ENCODE assay signal across 17 cellular contexts in the genomic region with DNA sequence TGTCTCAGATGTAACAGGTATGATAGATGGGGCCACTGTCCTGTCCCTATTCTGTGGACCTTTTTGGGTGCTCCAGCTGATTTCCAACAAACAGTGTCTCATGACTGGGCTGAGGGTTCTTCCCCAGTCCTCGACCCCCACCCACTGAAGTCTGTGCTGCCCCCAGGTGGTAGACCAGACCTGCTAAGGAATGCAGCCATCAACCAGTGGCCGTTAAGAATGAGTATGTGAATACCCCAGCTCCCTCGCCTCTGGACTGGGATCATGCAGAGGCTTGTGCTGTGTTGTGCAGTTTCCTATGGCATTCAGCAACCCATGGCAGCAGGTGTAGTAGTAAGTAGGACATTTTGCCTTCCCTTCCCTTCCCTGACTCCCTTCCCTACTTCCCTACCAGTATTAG.
DNase-seq lines count a peak whose midpoint lies in the region; ATAC-seq, FAIRE-seq and TF ChIP-seq lines count a peak whose summit lies in the region.
"Had no signal": no experiment of that assay in that cellular context is flagged by ENCODE, and none has a peak within 500 bp of the region (broad histone marks: within the 10 kb centered on the region; RNA-seq: fewer than 3 reads in every experiment).

No MANE protein-coding gene starts in this region.

- no peaks in the 10 kb centered on the region for H3K4me1 Mint-ChIP-seq in activated T-cell treated with anti-CD3 and anti-CD28 coated beads, Interleukin-2, amount 50 U/mL, for 72 hours (ENCODE audit: low read depth)
- peaks cover 5% of the 10 kb centered on the region for H3K4me1 Mint-ChIP-seq in osteocyte (ENCODE audit: unreplicated experiment)
- H3K4me1 Mint-ChIP-seq: stimulated activated memory B cell treated with anti-CD40 and anti-IgM and Interleukin-4, amounts not matched to agents 10 μg/mL and 1 μg/mL and 100 μg/mL, for 72 hours; T-cell had no signal

- no TSS peak for BruUV-seq in GM12878 (replicated peaks; lab: Mats Ljungman, UMichigan)

- no peak for FAIRE-seq in GM12878 (lab: Jason Lieb, UNC)
- FAIRE-seq: G401.6 had no signal

- TF ChIP-seq POLR2A in GM12878 (IDR thresholded peaks at IDR 0.05; ENCODE audit: low read depth, low read length) = no peak

- SMC1A ChIA-PET in GM12878 (lab: Charles Lee; ENCODE audit: uncharacterized antibody, unreplicated experiment) = interaction anchor here (1.4 kb wide), 1 partner anchor 13 kb away, joined by 3 read pairs; no protein-coding TSS in a partner anchor

- H3K9ac ChIP-seq in Loucy (ENCODE audit: low read depth, low read length, poor library complexity, severe bottlenecking) = no peak overlapping the region
- H3K9ac ChIP-seq in GM12878 (ENCODE audit: control insufficient read depth, insufficient read depth, low read length) = no peak overlapping the region
- H3K9ac ChIP-seq: BLaER1, parathyroid adenoma had no signal

- H3K4me2 ChIP-seq in Loucy (ENCODE audit: low read depth, low read length, poor library complexity, severe bottlenecking) = no peak overlapping the region
- no peak overlapping the region for H3K4me2 ChIP-seq in GM12878 (ENCODE audit: control insufficient read depth, insufficient read depth)
- H3K4me2 ChIP-seq: BLaER1 had no signal

- no peaks in the 10 kb centered on the region for H3K4me1 ChIP-seq in Loucy (ENCODE audit: insufficient read depth, low read length, poor library complexity, severe bottlenecking)
- H3K4me1 ChIP-seq in GM12878 (ENCODE audit: control insufficient read depth, insufficient read depth, low read length) = no peaks in the 10 kb centered on the region
- H3K4me1 ChIP-seq: BLaER1, parathyroid adenoma had no signal

- no peaks in the 10 kb centered on the region for H3K9me3 Mint-ChIP-seq in activated T-cell treated with anti-CD3 and anti-CD28 coated beads, Interleukin-2, amount 50 U/mL, for 72 hours
- H3K9me3 Mint-ChIP-seq in osteocyte (ENCODE audit: unreplicated experiment) = no peaks in the 10 kb centered on the region
- H3K9me3 Mint-ChIP-seq: stimulated activated memory B cell treated with anti-CD40 and anti-IgM and Interleukin-4, amounts not matched to agents 10 μg/mL and 1 μg/mL and 100 μg/mL, for 72 hours; T-cell had no signal

- no peak for TF ChIP-seq EP300 in GM12878 (IDR thresholded peaks at IDR 0.05; ENCODE audit: borderline replicate concordance in 1 of 2, control insufficient read depth in 1 of 2, low read depth in 2 of 2, low read length in 2 of 2)

- no peak overlapping the region for H3K27ac Mint-ChIP-seq in activated T-cell treated with anti-CD3 and anti-CD28 coated beads, Interleukin-2, amount 50 U/mL, for 72 hours
- H3K27ac Mint-ChIP-seq in osteocyte (ENCODE audit: unreplicated experiment) = no peak overlapping the region
- H3K27ac Mint-ChIP-seq: stimulated activated memory B cell treated with anti-CD40 and anti-IgM and Interleukin-4, amounts not matched to agents 10 μg/mL and 1 μg/mL and 100 μg/mL, for 72 hours; T-cell had no signal

- no peaks in the 10 kb centered on the region for H3F3A ChIP-seq in Loucy (ENCODE audit: low read depth)

- H3K36me3 ChIP-seq in Loucy (ENCODE audit: insufficient read depth, low read length) = no peaks in the 10 kb centered on the region
- no peaks in the 10 kb centered on the region for H3K36me3 ChIP-seq in GM12878 (ENCODE audit: control insufficient read depth in 2 of 2, insufficient read depth in 2 of 2, low read length in 1 of 2)
- H3K36me3 ChIP-seq: BLaER1, cardiac muscle cell had no signal

- intact Hi-C loops in GM12878 (cut with micrococcal nuclease; ENCODE audit: unreplicated experiment) = no loop called here

- no peaks in the 10 kb centered on the region for H3K36me3 Mint-ChIP-seq in activated T-cell treated with anti-CD3 and anti-CD28 coated beads, Interleukin-2, amount 50 U/mL, for 72 hours (ENCODE audit: insufficient read depth in 2 of 2)
- no peaks in the 10 kb centered on the region for H3K36me3 Mint-ChIP-seq in osteocyte (ENCODE audit: unreplicated experiment)
- H3K36me3 Mint-ChIP-seq: stimulated activated memory B cell treated with anti-CD40 and anti-IgM and Interleukin-4, amounts not matched to agents 10 μg/mL and 1 μg/mL and 100 μg/mL, for 72 hours; T-cell had no signal

- RAD21 ChIA-PET in GM12878 (lab: Charles Lee; ENCODE audit: unreplicated experiment) = no interaction called here

- CTCF ChIA-PET in GM12878 (lab: Yijun Ruan, JAX) = no interaction called here

- POLR2A ChIA-PET in GM12878 (lab: Charles Lee) = no interaction called here

- DNase-seq in activated T-cell treated with anti-CD3 and anti-CD28 coated beads, Interleukin-2, amount 50 U/mL, for 72 hours = peak; percentile 3 to 6
- DNase-seq in activated T-cell treated with anti-CD3 and anti-CD28 coated beads, Interleukin-2, amount 50 U/mL, for 48 hours = no peak
- no peak for DNase-seq in GM12878 (ENCODE audit: low read depth, low spot score)
- no peak for DNase-seq in retinal pigment epithelial cell (ENCODE audit: low read depth)
- no peak for DNase-seq in SW 1271 (lab: John Stamatoyannopoulos, UW)
- no peak for DNase-seq in osteocyte (ENCODE audit: extremely low spot score, unreplicated experiment)
- DNase-seq: mammary epithelial cell; NCI-H1048; stimulated activated CD4-positive, alpha-beta T cell treated with anti-CD3 and anti-CD28 coated beads, Interleukin-1b, Interleukin-23, amount 100 ng/mL, for 48 hours; T-cell had no signal

- H2AFZ ChIP-seq in Loucy (ENCODE audit: low read length) = no peak overlapping the region
- no peak overlapping the region for H2AFZ ChIP-seq in GM12878 (ENCODE audit: control insufficient read depth, low read depth, low read length)
- H2AFZ ChIP-seq: parathyroid adenoma had no signal

- H3K27ac ChIP-seq in GM12878 (ENCODE audit: control insufficient read depth, insufficient read depth) = no peak overlapping the region
- H3K27ac ChIP-seq: BLaER1, cardiac muscle cell, parathyroid adenoma had no signal

- TF ChIP-seq RAD21 in GM12878 (IDR thresholded peaks at IDR 0.05; ENCODE audit: insufficient read depth, low read depth, low read length) = no peak

- WGBS in GM12878 (ENCODE audit: insufficient coverage, insufficient replicate concordance, low lambda C conversion rate, missing lambda C conversion rate) = 24% methylated on average over 3 of the region's 3 CpGs

- no peak for ATAC-seq in activated T-cell treated with anti-CD3 and anti-CD28 coated beads, Interleukin-2, amount 50 U/mL, for 72 hours (replicated peaks in 1 of 2)
- ATAC-seq in GM12878 (no peak), GM21723 (IDR thresholded peaks at IDR 0.05; ENCODE audit: unreplicated experiment) (no peak)
- ATAC-seq: stimulated activated memory B cell treated with anti-CD40 and anti-IgM and Interleukin-4, amounts not matched to agents 10 μg/mL and 1 μg/mL and 100 μg/mL, for 72 hours; T-cell had no signal

- H3K9me2 ChIP-seq in Loucy (replicated peaks; ENCODE audit: low read depth, low read length) = no peaks in the 10 kb centered on the region

- in situ Hi-C loops in GM12878 (cut with MboI) = no loop called here

- H3K27me3 ChIP-seq in Loucy (ENCODE audit: insufficient read depth, low read length, poor library complexity, severe bottlenecking) = no peaks in the 10 kb centered on the region
- H3K27me3 ChIP-seq in GM12878 (replicated peaks in 1 of 2; ENCODE audit: control insufficient read depth in 2 of 2, insufficient read depth in 2 of 2, low read length in 1 of 2) = no peaks in the 10 kb centered on the region
- H3K27me3 ChIP-seq: BLaER1, cardiac muscle cell had no signal

- H3K4me3 ChIP-seq in Loucy (ENCODE audit: low read length, poor library complexity, severe bottlenecking) (no peak overlapping the region), GM12878 (no peak overlapping the region), retinal pigment epithelial cell (ENCODE audit: low read length) (no peak overlapping the region)
- H3K4me3 ChIP-seq: BLaER1, cardiac muscle cell had no signal

- H3K9me3 ChIP-seq in Loucy (ENCODE audit: insufficient read depth, low read depth, low read length) (no peaks in the 10 kb centered on the region), GM12878 (replicated peaks; ENCODE audit: control insufficient read depth, insufficient read depth, low read length) (no peaks in the 10 kb centered on the region; the same call in 2 of the 3 replicates)

- TF ChIP-seq CTCF in Loucy (conservative IDR thresholded peaks at IDR 0.05; ENCODE audit: low read length) = peak; percentile 50
- TF ChIP-seq CTCF in GM12878 (IDR thresholded peaks at IDR 0.05 in 2 of 3, conservative IDR thresholded peaks at IDR 0.05 in 1 of 3; ENCODE audit: control insufficient read depth in 2 of 3, extremely low read depth in 1 of 3, insufficient read depth in 1 of 3, low read depth in 3 of 3, low read length in 3 of 3) = peak in 2 of 3 experiments; percentile 10 to 11; a peak in 1 of 6 replicates
- peak; percentile 14 for TF ChIP-seq CTCF in retinal pigment epithelial cell (conservative IDR thresholded peaks at IDR 0.05; ENCODE audit: low read depth, low read length)
- TF ChIP-seq CTCF in osteocyte (IDR thresholded peaks at IDR 0.05) = no peak

- H3K27me3 Mint-ChIP-seq in activated T-cell treated with anti-CD3 and anti-CD28 coated beads, Interleukin-2, amount 50 U/mL, for 72 hours (ENCODE audit: low read depth) = peaks cover 6% of the 10 kb centered on the region
- no peaks in the 10 kb centered on the region for H3K27me3 Mint-ChIP-seq in osteocyte (ENCODE audit: unreplicated experiment)

- no peak overlapping the region for H3K4me3 Mint-ChIP-seq in activated T-cell treated with anti-CD3 and anti-CD28 coated beads, Interleukin-2, amount 50 U/mL, for 72 hours
- H3K4me3 Mint-ChIP-seq in osteocyte (ENCODE audit: unreplicated experiment) = no peak overlapping the region
- H3K4me3 Mint-ChIP-seq: stimulated activated memory B cell treated with anti-CD40 and anti-IgM and Interleukin-4, amounts not matched to agents 10 μg/mL and 1 μg/mL and 100 μg/mL, for 72 hours; T-cell had no signal

- no peaks in the 10 kb centered on the region for H4K20me1 ChIP-seq in Loucy (ENCODE audit: insufficient read depth, low read length, poor library complexity, severe bottlenecking)
- no peaks in the 10 kb centered on the region for H4K20me1 ChIP-seq in GM12878 (ENCODE audit: control insufficient read depth, insufficient read depth)
- H4K20me1 ChIP-seq: BLaER1 had no signal

- H3K79me2 ChIP-seq in Loucy (ENCODE audit: insufficient read depth, low read length) (no peaks in the 10 kb centered on the region), GM12878 (ENCODE audit: control insufficient read depth, insufficient read depth, low read length) (no peaks in the 10 kb centered on the region)
- H3K79me2 ChIP-seq: parathyroid adenoma had no signal

TF ChIP-seq in GM12878, 131 proteins besides CTCF, POLR2A, EP300 and RAD21:
- no peak for TF ChIP-seq FOS (IDR thresholded peaks at IDR 0.05; ENCODE audit: borderline replicate concordance, extremely low read depth, insufficient read length)
TF ChIP-seq in GM12878: peak in this region for 0.

Comparison
In these comparisons a context has a peak if more than half of its experiments do, and no peak if none do; other contexts are left out.
1. DNase-seq: peak in activated T-cell treated with anti-CD3 and anti-CD28 coated beads, Interleukin-2, amount 50 U/mL, for 72 hours (2 of 2); none in activated T-cell treated with anti-CD3 and anti-CD28 coated beads, Interleukin-2, amount 50 U/mL, for 48 hours (0 of 2), GM12878 (single experiment), retinal pigment epithelial cell (single experiment), SW 1271 (0 of 2) and osteocyte (single experiment).